Comparison of ENCODE assay signal across 25 cellular contexts in the genomic region with DNA sequence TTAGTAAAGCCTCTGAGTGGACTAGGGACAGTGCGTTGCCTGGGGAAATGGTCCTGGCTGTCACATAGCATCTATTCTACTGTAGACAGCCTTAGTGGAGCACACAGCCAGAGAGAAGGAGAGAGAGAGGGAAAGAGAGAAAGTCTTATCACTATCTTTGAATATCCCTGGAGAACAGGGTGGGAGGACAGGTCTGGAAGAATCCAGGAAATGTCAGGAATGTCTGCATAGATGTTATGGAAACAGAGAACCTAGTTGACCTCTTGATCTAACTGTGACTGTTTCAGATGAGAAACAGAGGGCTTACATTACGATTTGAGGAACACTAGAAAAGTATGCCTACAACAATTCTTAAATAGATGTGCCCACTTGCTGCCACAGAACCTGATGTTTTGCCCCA.
A peak's percentile ranks its signal among the peaks of the same experiment; 100 is the strongest.
DNase-seq lines count a peak whose midpoint lies in the region; ATAC-seq and TF ChIP-seq lines count a peak whose summit lies in the region.
"Had no signal": no experiment of that assay in that cellular context is flagged by ENCODE, and none has a peak within 500 bp of the region (broad histone marks: within the 10 kb centered on the region; RNA-seq: fewer than 3 reads in every experiment).

No MANE protein-coding gene starts in this region.

- H2BK120ac ChIP-seq in H9 (ENCODE audit: low read depth, low read length, poor library complexity, severe bottlenecking) (no peak overlapping the region), trophoblast cell (ENCODE audit: insufficient read depth, low read length, poor library complexity) (no peak overlapping the region)

- H3K4me3 ChIP-seq in trophoblast cell (ENCODE audit: low read depth, low read length) (no peak overlapping the region), sigmoid colon (no peak overlapping the region), upper lobe of left lung (no peak overlapping the region)
- H3K4me3 ChIP-seq: A549, K562, SK-N-MC had no signal

- H3K56ac ChIP-seq in H9 (ENCODE audit: insufficient read length, low read depth, low read length) = no peak overlapping the region

- H3K4ac ChIP-seq in H9 (ENCODE audit: low read depth, low read length) (no peak overlapping the region), trophoblast cell (ENCODE audit: low read depth, low read length) (no peak overlapping the region)

- H3K4me3 Mint-ChIP-seq in H9 = no peak overlapping the region
- H3K4me3 Mint-ChIP-seq in stimulated activated effector memory CD8-positive, alpha-beta T cell treated with anti-CD3 and anti-CD28 coated beads, Interleukin-12 subunit alpha, Interleukin-12 subunit beta, amount 100 ng/mL, for 72 hours = no peak overlapping the region
- H3K4me3 Mint-ChIP-seq: B cell, CD14-positive monocyte, HFFc6 had no signal

- TF ChIP-seq CTCF in H9 (conservative IDR thresholded peaks at IDR 0.05) (no peak), sigmoid colon (IDR thresholded peaks at IDR 0.05) (no peak), upper lobe of left lung (IDR thresholded peaks at IDR 0.05) (no peak)

- peaks cover 0 to 4% (median 0%) of the 10 kb centered on the region in 3 experiments; a peak in 1 of 7 replicates for H3K36me3 Mint-ChIP-seq in H9 (ENCODE audit: insufficient read depth in 1 of 3, low read depth in 3 of 3)
- no peaks in the 10 kb centered on the region for H3K36me3 Mint-ChIP-seq in stimulated activated effector memory CD8-positive, alpha-beta T cell treated with anti-CD3 and anti-CD28 coated beads, Interleukin-12 subunit alpha, Interleukin-12 subunit beta, amount 100 ng/mL, for 72 hours
- H3K36me3 Mint-ChIP-seq: CD14-positive monocyte had no signal

- H3K14ac ChIP-seq in H9 (ENCODE audit: insufficient read depth, low read length) = no peak overlapping the region
- H3K14ac ChIP-seq in trophoblast cell (ENCODE audit: low read length) = no peak overlapping the region

- no peaks in the 10 kb centered on the region for H3K79me2 ChIP-seq in H9 (ENCODE audit: insufficient read depth, low read length)
- no peaks in the 10 kb centered on the region for H3K79me2 ChIP-seq in trophoblast cell (ENCODE audit: control insufficient read depth, insufficient read depth, low read length, poor library complexity)

- H3K4me2 ChIP-seq in H9 (ENCODE audit: insufficient read depth, insufficient read length, low read length) (no peak overlapping the region), trophoblast cell (ENCODE audit: low read length) (peak overlapping the region; percentile 4)
- H3K4me2 ChIP-seq: A549 had no signal

- intact Hi-C loops in sigmoid colon (cut with DNase I) = no loop called here

- DNase-seq in H9 = no peak
- DNase-seq in amniotic epithelial cell (ENCODE audit: low read depth) = peak; percentile 64
- DNase-seq in kidney glomerular epithelial cell (lab: John Stamatoyannopoulos, UW) = peak; percentile 70
- DNase-seq in trophoblast cell = peak in 1 of 2 donors; percentile 51
- no peak for DNase-seq in sigmoid colon
- DNase-seq in stimulated activated effector memory CD8-positive, alpha-beta T cell treated with anti-CD3 and anti-CD28 coated beads, Interleukin-12 subunit alpha, Interleukin-12 subunit beta, amount 100 ng/mL, for 72 hours (ENCODE audit: low spot score in 2 of 2) = no peak
- no peak for DNase-seq in COLO829 (ENCODE audit: low spot score)
- DNase-seq in upper lobe of left lung = no peak
- DNase-seq: EL, H7, MM.1S, NCI-H1048, NCI-H1417 treated with DMSO at 0.1 percent for 48 hours, NCI-H187, NCI-H446 treated with DMSO at 0.1 percent for 48 hours, NCI-H526 treated with DMSO at 0.1 percent for 48 hours, Right ventricle myocardium superior had no signal

- no peak overlapping the region for H4K8ac ChIP-seq in H9 (replicated peaks; ENCODE audit: insufficient read length, low read depth, low read length)
- no peak overlapping the region for H4K8ac ChIP-seq in trophoblast cell (ENCODE audit: low read depth, low read length)

- H3K4me1 Mint-ChIP-seq in H9 = peaks cover 4 to 11% of the 10 kb centered on the region in 2 experiments
- H3K4me1 Mint-ChIP-seq in stimulated activated effector memory CD8-positive, alpha-beta T cell treated with anti-CD3 and anti-CD28 coated beads, Interleukin-12 subunit alpha, Interleukin-12 subunit beta, amount 100 ng/mL, for 72 hours = no peaks in the 10 kb centered on the region
- H3K4me1 Mint-ChIP-seq: B cell, CD14-positive monocyte had no signal

- no peak overlapping the region for H3K27ac ChIP-seq in H9 (ENCODE audit: insufficient read length, low read depth, low read length)
- H3K27ac ChIP-seq in trophoblast cell (ENCODE audit: low read depth, low read length) = peak overlapping the region; percentile 79
- H3K27ac ChIP-seq in sigmoid colon = no peak overlapping the region
- H3K27ac ChIP-seq in upper lobe of left lung = no peak overlapping the region
- H3K27ac ChIP-seq: A549, SK-N-MC had no signal

- H2BK15ac ChIP-seq in H9 (ENCODE audit: low read depth, low read length) = no peak overlapping the region

- H3K9me3 ChIP-seq in H9 (ENCODE audit: control insufficient read depth, low read depth, low read length) (no peaks in the 10 kb centered on the region), trophoblast cell (ENCODE audit: insufficient read depth, low read depth, low read length) (no peaks in the 10 kb centered on the region), sigmoid colon (no peaks in the 10 kb centered on the region), upper lobe of left lung (no peaks in the 10 kb centered on the region)

- H2BK20ac ChIP-seq in H9 (ENCODE audit: low read depth, low read length, poor library complexity, severe bottlenecking) = no peak overlapping the region

- H2BK12ac ChIP-seq in H9 (ENCODE audit: insufficient read length, low read depth, low read length) (no peak overlapping the region), trophoblast cell (ENCODE audit: low read length) (no peak overlapping the region)

- peak overlapping the region in 2 of 3 experiments; percentile 20 to 33; a peak in 2 of 7 replicates for H3K27ac Mint-ChIP-seq in H9
- no peak overlapping the region for H3K27ac Mint-ChIP-seq in stimulated activated effector memory CD8-positive, alpha-beta T cell treated with anti-CD3 and anti-CD28 coated beads, Interleukin-12 subunit alpha, Interleukin-12 subunit beta, amount 100 ng/mL, for 72 hours
- H3K27ac Mint-ChIP-seq: B cell, CD14-positive monocyte, HFFc6 had no signal

- TF ChIP-seq POLR2A in sigmoid colon (IDR thresholded peaks at IDR 0.05) (no peak), upper lobe of left lung (IDR thresholded peaks at IDR 0.05) (no peak)

- no peak overlapping the region for H4K91ac ChIP-seq in H9 (ENCODE audit: insufficient read length, low read depth, low read length)
- H4K91ac ChIP-seq in trophoblast cell (ENCODE audit: low read depth, low read length) = no peak overlapping the region

- TF ChIP-seq EP300 in sigmoid colon (IDR thresholded peaks at IDR 0.05) (no peak), upper lobe of left lung (IDR thresholded peaks at IDR 0.05) (no peak)

- H3K9ac ChIP-seq in H9 (ENCODE audit: extremely low read depth, insufficient read length, low read length) = no peak overlapping the region
- H3K9ac ChIP-seq in trophoblast cell (ENCODE audit: low read length) = no peak overlapping the region

- H4K20me1 ChIP-seq in H9 (ENCODE audit: control insufficient read depth, insufficient read depth, insufficient read length) = no peaks in the 10 kb centered on the region

- H3K9me3 Mint-ChIP-seq in H9 = peaks cover 3% of the 10 kb centered on the region in 2 experiments; a peak in 2 of 5 replicates
- H3K9me3 Mint-ChIP-seq in stimulated activated effector memory CD8-positive, alpha-beta T cell treated with anti-CD3 and anti-CD28 coated beads, Interleukin-12 subunit alpha, Interleukin-12 subunit beta, amount 100 ng/mL, for 72 hours = peaks cover 11% of the 10 kb centered on the region
- H3K9me3 Mint-ChIP-seq: HFFc6 had no signal

- H3K27me3 ChIP-seq in H9 (ENCODE audit: insufficient read depth, low read length) = no peaks in the 10 kb centered on the region
- H3K27me3 ChIP-seq in trophoblast cell (ENCODE audit: insufficient read depth, low read length) = no peaks in the 10 kb centered on the region
- H3K27me3 ChIP-seq in sigmoid colon = no peaks in the 10 kb centered on the region
- H3K27me3 ChIP-seq in upper lobe of left lung = no peaks in the 10 kb centered on the region

- H2BK5ac ChIP-seq in H9 (ENCODE audit: insufficient read length, low read length) (no peak overlapping the region), trophoblast cell (ENCODE audit: low read depth, low read length, poor library complexity) (peak overlapping the region; percentile 66)

- H3K23ac ChIP-seq in H9 (ENCODE audit: insufficient read length, low read depth, low read length) (no peak overlapping the region), trophoblast cell (ENCODE audit: low read length) (no peak overlapping the region)

- no CpG with 5 or more reads among the region's 2 CpGs for WGBS in H9 (ENCODE audit: extremely low coverage, insufficient read length, low lambda C conversion rate)
- no CpG with 5 or more reads among the region's 2 CpGs for WGBS in trophoblast cell (ENCODE audit: extremely low coverage, insufficient coverage, insufficient read length)
- WGBS in sigmoid colon, 2 donors = 83 to 87% methylated on average over 2 of the region's 2 CpGs
- 60 to 80% methylated on average over 2 of the region's 2 CpGs for WGBS in upper lobe of left lung, 2 donors

- no peaks in the 10 kb centered on the region for H3K23me2 ChIP-seq in H9 (ENCODE audit: insufficient read length, low read depth, low read length, poor library complexity, severe bottlenecking)

- H4K5ac ChIP-seq in H9 (ENCODE audit: insufficient read length, low read depth, low read length) = no peak overlapping the region

- H2AFZ ChIP-seq in H9 (ENCODE audit: low read length) (no peak overlapping the region), trophoblast cell (ENCODE audit: insufficient read depth, low read length, poor library complexity) (no peak overlapping the region)

- H3K36me3 ChIP-seq in trophoblast cell (ENCODE audit: control insufficient read depth in 1 of 2, insufficient read depth in 2 of 2, low read length in 2 of 2) (no peaks in the 10 kb centered on the region), sigmoid colon (no peaks in the 10 kb centered on the region), upper lobe of left lung (no peaks in the 10 kb centered on the region)

- H3T11ph ChIP-seq in H9 (ENCODE audit: low read length) = no peak overlapping the region

- no peak overlapping the region for H4K12ac ChIP-seq in trophoblast cell (ENCODE audit: low read depth, low read length)

- no peaks in the 10 kb centered on the region for H3K27me3 Mint-ChIP-seq in H9 (ENCODE audit: low read depth)
- H3K27me3 Mint-ChIP-seq: B cell had no signal

- H3K79me1 ChIP-seq in H9 (ENCODE audit: insufficient read depth, low read depth, low read length, poor library complexity, severe bottlenecking) (no peaks in the 10 kb centered on the region), trophoblast cell (ENCODE audit: low read length) (no peaks in the 10 kb centered on the region)

- H3K18ac ChIP-seq in H9 (ENCODE audit: insufficient read length, low read depth, low read length) (no peak overlapping the region), trophoblast cell (ENCODE audit: low read length) (no peak overlapping the region)

- H3K4me1 ChIP-seq in H9 (ENCODE audit: insufficient read depth, low read length) = peaks cover 4% of the 10 kb centered on the region; the same call in 1 of the 2 replicates
- H3K4me1 ChIP-seq in trophoblast cell (ENCODE audit: control insufficient read depth in 1 of 2, insufficient read depth in 2 of 2, low read length in 2 of 2) = peaks cover 2 to 8% of the 10 kb centered on the region in 2 experiments
- H3K4me1 ChIP-seq in sigmoid colon = no peaks in the 10 kb centered on the region
- H3K4me1 ChIP-seq in upper lobe of left lung = no peaks in the 10 kb centered on the region
- H3K4me1 ChIP-seq: A549 had no signal

- no peak overlapping the region for H2AK5ac ChIP-seq in H9 (ENCODE audit: insufficient read length, low read length)
- H2AK5ac ChIP-seq in trophoblast cell (ENCODE audit: low read length) = no peak overlapping the region

- no peak for ATAC-seq in stimulated activated effector memory CD8-positive, alpha-beta T cell treated with anti-CD3 and anti-CD28 coated beads, Interleukin-12 subunit alpha, Interleukin-12 subunit beta, amount 100 ng/mL, for 72 hours
- no peak for ATAC-seq in upper lobe of left lung (ENCODE audit: low FRiP score in 2 of 2)
- ATAC-seq: A549, HepG2, K562, PC-3 had no signal

Comparison
In these comparisons a context has a peak if more than half of its experiments do, and no peak if none do; other contexts are left out.
1. DNase-seq: peak in amniotic epithelial cell (single experiment) and kidney glomerular epithelial cell (single experiment); none in H9 (single experiment), sigmoid colon (single experiment), stimulated activated effector memory CD8-positive, alpha-beta T cell treated with anti-CD3 and anti-CD28 coated beads, Interleukin-12 subunit alpha, Interleukin-12 subunit beta, amount 100 ng/mL, for 72 hours (0 of 2), COLO829 (single experiment) and upper lobe of left lung (0 of 2).